27 cellular contexts compared by ENCODE assay signal in genomic region chr19:54608205-54608604, GRCh38. TPM values are rescaled to one million over a fixed set of nuclear protein-coding genes. Genes with fewer than 3 reads are reported as not detected.
"Had no signal": no experiment of that assay in that cellular context is flagged by ENCODE, and none has a peak within 500 bp of the region (broad histone marks: within the 10 kb centered on the region; RNA-seq: fewer than 3 reads in every experiment).

No MANE protein-coding gene starts in this region.

- ATAC-seq: HepG2, Panc1, PC-3 had no signal

- H3K27me3 ChIP-seq: SJCRH30 had no signal

- H3K27ac ChIP-seq: RWPE1, SJCRH30 had no signal

- FAIRE-seq: HepG2 had no signal

- H3K4me1 ChIP-seq: SJCRH30 had no signal

- H3K36me3 ChIP-seq: MG63, SJCRH30 had no signal

- H3K9me3 ChIP-seq: MG63 had no signal

- H3K4me3 ChIP-seq: MG63, SJCRH30 had no signal

- DNase-seq: IMR-90, Karpas-422, KG1, MG63, NCI-H1092, NCI-H1105 treated with DMSO at 0.1 percent for 48 hours, NCI-H1417 treated with DMSO at 0.1 percent for 48 hours, NCI-H146, NCI-H1694 treated with DMSO at 0.1 percent for 48 hours, NCI-H1930, NCI-H2081, NCI-H2107, NCI-H2171, NCI-H226, NCI-H446, NCI-H510A, NCI-H524 treated with DMSO at 0.1 percent for 48 hours, NCI-H69, NCI-H774, PC-3, SHP77, SJCRH30 had no signal

RNA-seq across cellular contexts. Expression of gene LILRA1, which starts 14.8 kb away (rescaled TPM):
- total RNA-seq: HepG2, HT1080, IMR-90, OCI-LY7, PC-3, SJCRH30 had no signal
- polyA plus RNA-seq: HepG2, IMR-90 had no signal

RNA-seq across cellular contexts. Expression of gene LILRB1, which starts 22.1 kb away (rescaled TPM):
- total RNA-seq: HepG2, HT1080, IMR-90, PC-3, SJCRH30 had no signal
- polyA plus RNA-seq: HepG2, IMR-90 had no signal

RNA-seq across cellular contexts. Expression of gene LILRA2, which starts 34.6 kb away (rescaled TPM):
- total RNA-seq: HepG2, HT1080, IMR-90, PC-3, SJCRH30 had no signal
- polyA plus RNA-seq: IMR-90 had no signal

RNA-seq across cellular contexts. Expression of gene LILRB4, which starts 54.6 kb away (rescaled TPM):
- total RNA-seq: HepG2, HT1080, IMR-90, PC-3, SJCRH30 had no signal
- polyA plus RNA-seq: HepG2, IMR-90 had no signal
